ENCODE assay signal across 8 cellular contexts in the genomic region with DNA sequence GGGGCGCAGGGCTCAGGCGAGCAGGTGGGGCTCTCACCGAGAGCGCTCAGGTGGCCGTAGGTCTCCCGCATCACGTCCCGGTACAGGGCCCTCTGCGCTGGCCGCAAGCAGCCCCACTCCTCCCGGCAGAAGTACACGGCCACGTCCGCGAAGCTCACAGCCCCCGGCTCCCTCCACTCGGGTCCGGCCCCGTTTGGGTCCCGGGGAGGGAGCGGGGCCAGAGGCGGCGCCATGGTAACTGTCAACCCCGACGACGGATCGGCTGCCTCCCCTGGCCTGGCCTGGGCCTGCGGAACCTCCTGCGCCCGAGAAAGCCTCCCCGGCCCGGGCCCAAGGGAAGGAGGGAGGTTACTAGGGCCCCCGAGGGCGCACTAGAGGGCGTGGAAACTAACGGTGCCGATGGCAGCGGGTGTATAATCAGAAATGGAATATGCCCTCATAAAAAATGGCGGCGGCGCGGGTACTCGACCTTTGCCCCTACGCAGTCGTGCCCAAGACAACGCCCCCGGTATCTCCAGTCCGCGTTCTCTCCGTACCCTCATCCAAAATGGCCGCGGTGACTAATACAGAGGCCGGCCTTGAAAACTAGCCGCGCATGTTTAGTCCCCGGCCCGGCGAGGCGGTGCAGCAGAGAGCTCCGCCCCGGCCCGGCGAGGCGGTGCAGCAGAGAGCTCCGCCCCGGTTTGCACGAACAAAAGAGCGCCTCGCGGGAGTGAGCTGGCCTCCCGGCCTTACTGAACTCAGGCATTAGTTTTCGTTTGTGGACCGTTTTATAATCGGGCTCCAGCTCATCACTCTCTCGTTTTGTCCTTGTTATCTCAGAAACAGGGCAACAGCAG. TPM values are rescaled to one million over a fixed set of nuclear protein-coding genes. Genes with fewer than 3 reads are reported as not detected.
DNase-seq lines count a peak whose midpoint lies in the region; ATAC-seq and TF ChIP-seq lines count a peak whose summit lies in the region.

A gene (minus strand): TSS at position 425 of the 839 bp plus-strand sequence. CDS start 192 bp downstream, at position 233.

- peak; percentile 58 for TF ChIP-seq POLR2A in erythroblast (IDR thresholded peaks at IDR 0.05; ENCODE audit: low read length)

- no peaks in the 10 kb centered on the region for H3K27me3 Mint-ChIP-seq in activated T-cell treated with anti-CD3 and anti-CD28 coated beads, Interleukin-2, amount 50 U/mL, for 24 hours

- peak within 1 kb of the TSS; percentile 90 for H3K4me3 Mint-ChIP-seq in activated T-cell treated with anti-CD3 and anti-CD28 coated beads, Interleukin-2, amount 50 U/mL, for 24 hours

- in situ Hi-C loops in KBM-7 (cut with MboI; ENCODE audit: low pct_unique_long_range_greater_than_20kb, low sequenced_read_pairs), result no loop called here

- no peaks in the 10 kb centered on the region for H3K9me3 Mint-ChIP-seq in activated T-cell treated with anti-CD3 and anti-CD28 coated beads, Interleukin-2, amount 50 U/mL, for 24 hours

- peak within 1 kb of the TSS; percentile 93 for H3K27ac Mint-ChIP-seq in activated T-cell treated with anti-CD3 and anti-CD28 coated beads, Interleukin-2, amount 50 U/mL, for 24 hours

- ATAC-seq in GM21619 (IDR thresholded peaks at IDR 0.05; ENCODE audit: unreplicated experiment), result peak; percentile 86

- peaks cover 7% of the 10 kb centered on the region for H3K36me3 ChIP-seq in mucosa of stomach (ENCODE audit: control insufficient read depth, insufficient read depth, low read length)

- H3K4me1 ChIP-seq in mucosa of stomach (ENCODE audit: control insufficient read depth, insufficient read depth, low read length), result peaks cover 45% of the 10 kb centered on the region

- no peaks in the 10 kb centered on the region for H3K27me3 ChIP-seq in mucosa of stomach (ENCODE audit: control insufficient read depth, insufficient read depth, low read length)

- peak within 1 kb of the TSS; percentile 56 for H3K4me3 ChIP-seq in mucosa of stomach (ENCODE audit: low read length)

- H3K9me3 ChIP-seq in mucosa of stomach (ENCODE audit: control insufficient read depth, low read length), result no peaks in the 10 kb centered on the region

- peak within 1 kb of the TSS; percentile 94 for H3K9ac ChIP-seq in mucosa of stomach (ENCODE audit: low read length)

- H3K4me1 Mint-ChIP-seq in activated T-cell treated with anti-CD3 and anti-CD28 coated beads, Interleukin-2, amount 50 U/mL, for 24 hours (ENCODE audit: low read depth), result peaks cover 46% of the 10 kb centered on the region

- DNase-seq in DMS53 treated with DMSO at 0.1 percent for 48 hours (lab: John Stamatoyannopoulos, UW; ENCODE audit: unreplicated experiment) (peak; percentile 93), KBM-7 (peak; percentile 97), erythroblast (lab: John Stamatoyannopoulos, UW) (peak; percentile 98 to 99)
- DNase-seq in activated T-cell treated with anti-CD3 and anti-CD28 coated beads, Interleukin-2, amount 50 U/mL, for 24 hours, result peak; percentile 97
- peak; percentile 89 for DNase-seq in stimulated activated CD8-positive, alpha-beta memory T cell treated with anti-CD3 and anti-CD28 coated beads, Interleukin-7, amount 100 ng/mL, for 1 hour (ENCODE audit: low read depth in 2 of 2)

- peaks cover 38% of the 10 kb centered on the region for H3K36me3 Mint-ChIP-seq in activated T-cell treated with anti-CD3 and anti-CD28 coated beads, Interleukin-2, amount 50 U/mL, for 24 hours (ENCODE audit: low read depth)

TF ChIP-seq in PFSK-1, 5 proteins besides CTCF, POLR2A, EP300 and RAD21:
- 0 out of 2 replicates have a peak, but pooled peaks have one; percentile 37 for TF ChIP-seq TAF1 (IDR thresholded peaks at IDR 0.05; ENCODE audit: borderline replicate concordance, insufficient read depth, low read length)
- peak; percentile 75; the same call in 1 of the 2 replicates for TF ChIP-seq POLR2AphosphoS5 (IDR thresholded peaks at IDR 0.05; ENCODE audit: low read depth, low read length)
- TF ChIP-seq FOXP2 (optimal IDR thresholded peaks at IDR 0.05; ENCODE audit: borderline replicate concordance, extremely low read depth, extremely low read length, insufficient read depth), result no peak

RNA-seq across cellular contexts. Expression of the gene that starts here (rescaled TPM):
- polyA plus RNA-seq in PFSK-1 (2012; ENCODE audit: insufficient read length, low read depth), result 5.3 TPM

Comparison
In these comparisons a context has a peak if more than half of its experiments do, and no peak if none do; other contexts are left out.
1. Peak in every context shown above with its lines: DNase-seq, ATAC-seq and H3K4me3 ChIP-seq.